Comparison of ENCODE assay signal across 1 cellular context in the genomic region with DNA sequence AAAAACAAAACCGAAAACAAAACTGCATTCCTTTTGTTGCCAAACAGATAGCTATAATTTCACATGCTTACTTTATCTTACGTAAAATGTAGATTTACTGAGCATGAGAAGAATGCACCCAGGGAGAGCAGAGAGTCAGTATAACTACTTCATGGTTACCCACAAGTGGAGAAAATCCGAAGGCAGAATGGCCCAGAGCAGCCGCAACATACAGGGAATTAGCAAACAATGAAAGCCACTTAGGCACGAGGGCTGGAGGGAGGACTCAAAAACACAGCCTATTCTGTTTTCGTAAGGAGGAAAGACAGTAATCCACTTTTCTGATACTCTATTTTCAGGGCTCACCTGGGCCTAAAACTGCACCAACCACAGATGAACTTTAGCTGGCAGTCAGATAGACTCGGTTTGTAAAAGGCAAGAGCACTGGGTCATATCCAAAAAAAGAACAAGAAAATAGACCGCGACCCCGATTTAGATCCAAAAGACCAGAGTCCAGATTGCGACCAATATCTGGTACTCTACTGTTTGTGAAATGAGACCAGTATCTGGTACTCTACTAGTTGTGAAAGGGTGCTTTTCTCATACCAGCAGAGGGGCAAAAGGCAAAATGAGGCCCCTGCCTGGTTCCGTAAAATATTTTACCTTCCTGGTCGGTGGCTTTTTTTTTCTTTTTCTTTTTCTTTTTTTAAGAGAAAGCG.
TF ChIP-seq lines count a peak whose summit lies in the region.

No MANE protein-coding gene starts in this region.

TF ChIP-seq in H1, 55 proteins besides CTCF, POLR2A, EP300 and RAD21:
- TF ChIP-seq EZH2 (IDR thresholded peaks at IDR 0.05; ENCODE audit: low read depth, low read length, severe bottlenecking) (no peak), SIX5 (IDR thresholded peaks at IDR 0.05; ENCODE audit: low read depth, low read length) (no peak), KDM1A (IDR thresholded peaks at IDR 0.05; ENCODE audit: borderline replicate concordance, low read length) (no peak), CTBP2 (IDR thresholded peaks at IDR 0.05; ENCODE audit: borderline replicate concordance, insufficient read depth, insufficient read length, low read length) (no peak), CEBPB (IDR thresholded peaks at IDR 0.05; ENCODE audit: low read depth, low read length) (no peak), TBP (IDR thresholded peaks at IDR 0.05; ENCODE audit: low read depth, low read length) (no peak), TAF1 (IDR thresholded peaks at IDR 0.05; ENCODE audit: low read depth, low read length) (no peak), POU5F1 (IDR thresholded peaks at IDR 0.05; ENCODE audit: low read depth, low read length) (no peak), BRCA1 (IDR thresholded peaks at IDR 0.05; ENCODE audit: low read depth, low read length) (no peak), RXRA (IDR thresholded peaks at IDR 0.05; ENCODE audit: insufficient read depth, low read depth, low read length) (no peak), GABPA (IDR thresholded peaks at IDR 0.05; ENCODE audit: borderline replicate concordance, insufficient read depth, low read length) (no peak), HDAC6 (IDR thresholded peaks at IDR 0.05; ENCODE audit: low read depth, low read length) (no peak), NRF1 (IDR thresholded peaks at IDR 0.05; ENCODE audit: low read depth, low read length) (no peak)
- TF ChIP-seq, protein P1, sequence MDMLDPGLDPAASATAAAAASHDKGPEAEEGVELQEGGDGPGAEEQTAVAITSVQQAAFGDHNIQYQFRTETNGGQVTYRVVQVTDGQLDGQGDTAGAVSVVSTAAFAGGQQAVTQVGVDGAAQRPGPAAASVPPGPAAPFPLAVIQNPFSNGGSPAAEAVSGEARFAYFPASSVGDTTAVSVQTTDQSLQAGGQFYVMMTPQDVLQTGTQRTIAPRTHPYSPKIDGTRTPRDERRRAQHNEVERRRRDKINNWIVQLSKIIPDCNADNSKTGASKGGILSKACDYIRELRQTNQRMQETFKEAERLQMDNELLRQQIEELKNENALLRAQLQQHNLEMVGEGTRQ (IDR thresholded peaks at IDR 0.05; ENCODE audit: low read length): no peak
- TF ChIP-seq, protein P2, sequence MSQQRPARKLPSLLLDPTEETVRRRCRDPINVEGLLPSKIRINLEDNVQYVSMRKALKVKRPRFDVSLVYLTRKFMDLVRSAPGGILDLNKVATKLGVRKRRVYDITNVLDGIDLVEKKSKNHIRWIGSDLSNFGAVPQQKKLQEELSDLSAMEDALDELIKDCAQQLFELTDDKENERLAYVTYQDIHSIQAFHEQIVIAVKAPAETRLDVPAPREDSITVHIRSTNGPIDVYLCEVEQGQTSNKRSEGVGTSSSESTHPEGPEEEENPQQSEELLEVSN (IDR thresholded peaks at IDR 0.05): no peak
- TF ChIP-seq, protein P3, sequence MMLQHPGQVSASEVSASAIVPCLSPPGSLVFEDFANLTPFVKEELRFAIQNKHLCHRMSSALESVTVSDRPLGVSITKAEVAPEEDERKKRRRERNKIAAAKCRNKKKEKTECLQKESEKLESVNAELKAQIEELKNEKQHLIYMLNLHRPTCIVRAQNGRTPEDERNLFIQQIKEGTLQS (IDR thresholded peaks at IDR 0.05; ENCODE audit: insufficient read depth, low read depth, low read length): no peak
